8 cellular contexts compared by ENCODE assay signal in genomic region chr13:44434441-44435141, GRCh38.
DNase-seq lines count a peak whose midpoint lies in the region; ATAC-seq and TF ChIP-seq lines count a peak whose summit lies in the region.

No MANE protein-coding gene starts in this region.

- peak overlapping the region; percentile 85 for H3K4me3 Mint-ChIP-seq in T-helper 2 cell treated with Interferon-gamma antibody and Interleukin-4, amounts not matched to agents 5 μg/mL and 100 μg/mL, for 36 hours
- peak overlapping the region; percentile 89 to 97 (median 94) for H3K4me3 Mint-ChIP-seq in brain

- H3K4me1 Mint-ChIP-seq in T-helper 2 cell treated with Interferon-gamma antibody and Interleukin-4, amounts not matched to agents 5 μg/mL and 100 μg/mL, for 36 hours (ENCODE audit: low read depth) = peaks cover 20% of the 10 kb centered on the region
- H3K4me1 Mint-ChIP-seq in brain = peaks cover 67% of the 10 kb centered on the region

- WGBS in lower leg skin, 2 donors = 51 to 54% methylated on average over 13 of the region's 13 CpGs

- TF ChIP-seq POLR2A in lower leg skin (IDR thresholded peaks at IDR 0.05) = no peak

- TF ChIP-seq CTCF in brain (conservative IDR thresholded peaks at IDR 0.05) (no peak), lower leg skin (IDR thresholded peaks at IDR 0.05) (no peak)

- no peak for DNase-seq in T-helper 2 cell treated with Interferon-gamma antibody and Interleukin-4, amounts not matched to agents 5 μg/mL and 100 μg/mL, for 36 hours (ENCODE audit: low spot score)
- DNase-seq in T-helper 2 cell = no peak
- peak in 1 of 2 donors; percentile 90 for DNase-seq in lower leg skin (ENCODE audit: low spot score in 2 of 2)
- no peak for DNase-seq in stimulated activated CD8-positive, alpha-beta memory T cell treated with anti-CD3 and anti-CD28 coated beads, Interleukin-4, amount 100 ng/mL, for 48 hours

- H3K27ac Mint-ChIP-seq in T-helper 2 cell treated with Interferon-gamma antibody and Interleukin-4, amounts not matched to agents 5 μg/mL and 100 μg/mL, for 36 hours = no peak overlapping the region
- peak overlapping the region; percentile 64 to 99 (median 96) for H3K27ac Mint-ChIP-seq in brain

- H3K27me3 Mint-ChIP-seq in T-helper 2 cell treated with Interferon-gamma antibody and Interleukin-4, amounts not matched to agents 5 μg/mL and 100 μg/mL, for 36 hours (ENCODE audit: low read depth) = peaks cover 70% of the 10 kb centered on the region
- peaks cover 27% of the 10 kb centered on the region for H3K27me3 Mint-ChIP-seq in brain

- no peaks in the 10 kb centered on the region for H3K36me3 Mint-ChIP-seq in T-helper 2 cell treated with Interferon-gamma antibody and Interleukin-4, amounts not matched to agents 5 μg/mL and 100 μg/mL, for 36 hours (ENCODE audit: low read depth)
- H3K36me3 Mint-ChIP-seq in brain = peaks cover 43% of the 10 kb centered on the region

- intact Hi-C loops in lower leg skin (cut with DNase I; ENCODE audit: low total_unique reads) = no loop called here

- H3K27ac ChIP-seq in temporal lobe (ENCODE audit: low read depth, low read length) = peak overlapping the region; percentile 98

- ATAC-seq in HG03439 (IDR thresholded peaks at IDR 0.05; ENCODE audit: unreplicated experiment) = no peak
- no peak for ATAC-seq in GM18858 (IDR thresholded peaks at IDR 0.05; ENCODE audit: unreplicated experiment)

- H3K4me3 ChIP-seq in lower leg skin (ENCODE audit: low read depth, poor library complexity, severe bottlenecking) = peak overlapping the region; percentile 8

- H3K9me3 Mint-ChIP-seq in T-helper 2 cell treated with Interferon-gamma antibody and Interleukin-4, amounts not matched to agents 5 μg/mL and 100 μg/mL, for 36 hours = no peaks in the 10 kb centered on the region
- peaks cover 0 to 2% (median 0%) of the 10 kb centered on the region in 5 experiments for H3K9me3 Mint-ChIP-seq in brain
